1 cellular context compared by ENCODE assay signal in genomic region chr1:25905680-25906643, GRCh38.
TF ChIP-seq lines count a peak whose summit lies in the region.

STMN1 (minus strand) TSS chr1:25906419; CDS start chr1:25904676, 1,743 bp downstream.

TF ChIP-seq in K562, 482 proteins besides CTCF, POLR2A, EP300 and RAD21 (continued from another document and continues in another):
- TF ChIP-seq GMEB1 (CRISPR knock-in tag; IDR thresholded peaks at IDR 0.05) = peak; percentile 67
- TF ChIP-seq, protein P1, sequence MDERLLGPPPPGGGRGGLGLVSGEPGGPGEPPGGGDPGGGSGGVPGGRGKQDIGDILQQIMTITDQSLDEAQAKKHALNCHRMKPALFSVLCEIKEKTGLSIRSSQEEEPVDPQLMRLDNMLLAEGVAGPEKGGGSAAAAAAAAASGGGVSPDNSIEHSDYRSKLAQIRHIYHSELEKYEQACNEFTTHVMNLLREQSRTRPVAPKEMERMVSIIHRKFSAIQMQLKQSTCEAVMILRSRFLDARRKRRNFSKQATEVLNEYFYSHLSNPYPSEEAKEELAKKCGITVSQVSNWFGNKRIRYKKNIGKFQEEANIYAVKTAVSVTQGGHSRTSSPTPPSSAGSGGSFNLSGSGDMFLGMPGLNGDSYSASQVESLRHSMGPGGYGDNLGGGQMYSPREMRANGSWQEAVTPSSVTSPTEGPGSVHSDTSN (CRISPR knock-in tag; IDR thresholded peaks at IDR 0.05; ENCODE audit: low read depth) = no peak
- TF ChIP-seq, protein P1 (tag; conservative IDR thresholded peaks at IDR 0.05; ENCODE audit: low read depth) = no peak
- peak; percentile 94 for TF ChIP-seq POLR2B (IDR thresholded peaks at IDR 0.05; ENCODE audit: low read depth, partially characterized antibody)
- TF ChIP-seq HIVEP1 (CRISPR knock-in tag; IDR thresholded peaks at IDR 0.05) = no peak
- no peak for TF ChIP-seq TRIM25 (IDR thresholded peaks at IDR 0.05; ENCODE audit: borderline replicate concordance)
- no peak for TF ChIP-seq ZNF445 (CRISPR knock-in tag; IDR thresholded peaks at IDR 0.05; ENCODE audit: low read depth)
- TF ChIP-seq CBFA2T2 (conservative IDR thresholded peaks at IDR 0.05) = peak; percentile 95
- TF ChIP-seq KDM1A (IDR thresholded peaks at IDR 0.05) = no peak
- TF ChIP-seq NFE2L1 (tag; IDR thresholded peaks at IDR 0.05; ENCODE audit: borderline replicate concordance, low read depth) = no peak
- no peak for TF ChIP-seq ZNF512 (tag; IDR thresholded peaks at IDR 0.05)
- no peak for TF ChIP-seq E2F4 (CRISPR knock-in tag; IDR thresholded peaks at IDR 0.05; ENCODE audit: low read depth)
- TF ChIP-seq, protein P2, sequence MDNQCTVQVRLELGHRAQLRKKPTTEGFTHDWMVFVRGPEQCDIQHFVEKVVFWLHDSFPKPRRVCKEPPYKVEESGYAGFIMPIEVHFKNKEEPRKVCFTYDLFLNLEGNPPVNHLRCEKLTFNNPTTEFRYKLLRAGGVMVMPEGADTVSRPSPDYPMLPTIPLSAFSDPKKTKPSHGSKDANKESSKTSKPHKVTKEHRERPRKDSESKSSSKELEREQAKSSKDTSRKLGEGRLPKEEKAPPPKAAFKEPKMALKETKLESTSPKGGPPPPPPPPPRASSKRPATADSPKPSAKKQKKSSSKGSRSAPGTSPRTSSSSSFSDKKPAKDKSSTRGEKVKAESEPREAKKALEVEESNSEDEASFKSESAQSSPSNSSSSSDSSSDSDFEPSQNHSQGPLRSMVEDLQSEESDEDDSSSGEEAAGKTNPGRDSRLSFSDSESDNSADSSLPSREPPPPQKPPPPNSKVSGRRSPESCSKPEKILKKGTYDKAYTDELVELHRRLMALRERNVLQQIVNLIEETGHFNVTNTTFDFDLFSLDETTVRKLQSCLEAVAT (IDR thresholded peaks at IDR 0.05) = peak in 1 of 2 experiments; percentile 36; a peak in 2 of 4 replicates
- no peak for TF ChIP-seq ZNF277 (CRISPR knock-in tag; IDR thresholded peaks at IDR 0.05; ENCODE audit: borderline replicate concordance)
- TF ChIP-seq HMGXB4 (CRISPR knock-in tag; IDR thresholded peaks at IDR 0.05) = 0 out of 2 replicates have a peak, but pooled peaks have one; percentile 30
- peak; percentile 60 for TF ChIP-seq NR2C1 (IDR thresholded peaks at IDR 0.05)
- TF ChIP-seq NR2C1 (tag; IDR thresholded peaks at IDR 0.05) = peak; percentile 75
- TF ChIP-seq BRF1 (IDR thresholded peaks at IDR 0.05; ENCODE audit: borderline replicate concordance, extremely low read depth, insufficient read length) = no peak
- TF ChIP-seq FOXK1 (CRISPR knock-in tag; IDR thresholded peaks at IDR 0.05; ENCODE audit: borderline replicate concordance) = no peak
- TF ChIP-seq, protein P3, sequence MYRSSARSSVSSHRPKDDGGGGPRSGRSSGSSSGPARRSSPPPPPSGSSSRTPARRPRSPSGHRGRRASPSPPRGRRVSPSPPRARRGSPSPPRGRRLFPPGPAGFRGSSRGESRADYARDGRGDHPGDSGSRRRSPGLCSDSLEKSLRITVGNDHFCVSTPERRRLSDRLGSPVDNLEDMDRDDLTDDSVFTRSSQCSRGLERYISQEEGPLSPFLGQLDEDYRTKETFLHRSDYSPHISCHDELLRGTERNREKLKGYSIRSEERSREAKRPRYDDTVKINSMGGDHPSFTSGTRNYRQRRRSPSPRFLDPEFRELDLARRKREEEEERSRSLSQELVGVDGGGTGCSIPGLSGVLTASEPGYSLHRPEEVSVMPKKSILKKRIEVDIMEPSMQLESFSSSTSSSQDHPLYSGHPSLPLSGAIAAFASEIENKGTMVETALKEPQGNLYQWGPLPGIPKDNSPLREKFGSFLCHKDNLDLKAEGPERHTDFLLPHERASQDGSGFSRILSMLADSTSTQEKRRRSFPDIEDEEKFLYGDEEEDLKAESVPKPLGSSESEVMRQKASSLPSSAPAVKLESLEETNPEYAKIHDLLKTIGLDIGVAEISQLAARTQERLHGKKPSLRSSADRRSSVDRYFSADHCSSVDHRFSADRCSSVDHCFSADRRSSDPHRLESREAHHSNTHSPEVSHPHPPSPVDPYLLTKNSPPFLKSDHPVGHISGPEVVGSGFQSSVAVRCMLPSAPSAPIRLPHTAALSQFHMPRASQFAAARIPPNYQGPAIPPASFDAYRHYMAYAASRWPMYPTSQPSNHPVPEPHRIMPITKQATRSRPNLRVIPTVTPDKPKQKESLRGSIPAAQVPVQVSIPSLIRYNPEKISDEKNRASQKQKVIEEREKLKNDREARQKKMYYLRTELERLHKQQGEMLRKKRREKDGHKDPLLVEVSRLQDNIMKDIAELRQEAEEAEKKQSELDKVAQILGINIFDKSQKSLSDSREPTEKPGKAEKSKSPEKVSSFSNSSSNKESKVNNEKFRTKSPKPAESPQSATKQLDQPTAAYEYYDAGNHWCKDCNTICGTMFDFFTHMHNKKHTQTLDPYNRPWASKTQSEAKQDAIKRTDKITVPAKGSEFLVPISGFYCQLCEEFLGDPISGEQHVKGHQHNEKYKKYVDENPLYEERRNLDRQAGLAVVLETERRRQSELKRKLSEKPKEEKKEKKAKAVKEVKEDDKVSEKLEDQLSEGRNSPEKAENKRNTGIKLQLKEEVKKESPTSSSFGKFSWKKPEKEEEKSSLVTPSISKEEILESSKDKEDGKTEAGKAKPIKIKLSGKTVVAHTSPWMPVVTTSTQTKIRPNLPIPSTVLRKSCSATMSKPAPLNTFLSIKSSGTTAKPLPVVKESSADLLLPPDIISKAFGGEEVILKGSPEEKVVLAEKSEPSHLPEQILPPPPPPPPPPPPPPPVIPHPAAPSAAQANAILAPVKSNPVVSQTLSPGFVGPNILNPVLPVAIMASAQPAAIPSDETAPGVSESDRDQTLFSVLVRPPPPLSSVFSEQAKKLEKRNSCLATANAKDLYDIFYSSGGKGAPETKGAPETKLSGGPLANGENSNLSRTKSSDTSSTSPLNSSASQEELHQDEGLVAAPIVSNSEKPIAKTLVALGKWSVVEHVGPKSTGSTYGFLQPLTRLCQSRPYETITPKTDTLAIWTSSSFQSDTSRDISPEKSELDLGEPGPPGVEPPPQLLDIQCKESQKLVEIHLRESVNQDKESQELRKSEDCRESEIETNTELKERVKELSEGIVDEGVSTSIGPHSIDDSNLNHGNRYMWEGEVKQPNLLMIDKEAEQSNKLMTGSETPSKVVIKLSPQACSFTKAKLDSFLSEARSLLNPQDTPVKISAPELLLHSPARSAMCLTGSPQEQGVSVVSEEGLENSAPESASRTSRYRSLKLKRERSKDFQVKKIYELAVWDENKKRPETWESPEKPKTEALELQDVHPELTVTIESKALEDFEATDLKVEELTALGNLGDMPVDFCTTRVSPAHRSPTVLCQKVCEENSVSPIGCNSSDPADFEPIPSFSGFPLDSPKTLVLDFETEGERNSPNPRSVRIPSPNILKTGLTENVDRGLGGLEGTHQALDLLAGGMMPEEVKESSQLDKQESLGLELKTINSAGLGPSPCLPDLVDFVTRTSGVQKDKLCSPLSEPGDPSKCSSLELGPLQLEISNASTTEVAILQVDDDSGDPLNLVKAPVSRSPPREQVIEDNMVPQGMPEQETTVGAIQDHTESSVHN (IDR thresholded peaks at IDR 0.05; ENCODE audit: borderline replicate concordance in 1 of 2, low read depth in 1 of 2) = no peak
- no peak for TF ChIP-seq MAFK (IDR thresholded peaks at IDR 0.05; ENCODE audit: low read length)
- TF ChIP-seq TAL1 (IDR thresholded peaks at IDR 0.05) = no peak
- TF ChIP-seq FOSL1 (tag; conservative IDR thresholded peaks at IDR 0.05) = peak; percentile 37; the same call in 1 of the 2 replicates
- TF ChIP-seq, protein P4, sequence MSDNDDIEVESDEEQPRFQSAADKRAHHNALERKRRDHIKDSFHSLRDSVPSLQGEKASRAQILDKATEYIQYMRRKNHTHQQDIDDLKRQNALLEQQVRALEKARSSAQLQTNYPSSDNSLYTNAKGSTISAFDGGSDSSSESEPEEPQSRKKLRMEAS (CRISPR knock-in tag; IDR thresholded peaks at IDR 0.05) = peak; percentile 92
- TF ChIP-seq, protein P5, sequence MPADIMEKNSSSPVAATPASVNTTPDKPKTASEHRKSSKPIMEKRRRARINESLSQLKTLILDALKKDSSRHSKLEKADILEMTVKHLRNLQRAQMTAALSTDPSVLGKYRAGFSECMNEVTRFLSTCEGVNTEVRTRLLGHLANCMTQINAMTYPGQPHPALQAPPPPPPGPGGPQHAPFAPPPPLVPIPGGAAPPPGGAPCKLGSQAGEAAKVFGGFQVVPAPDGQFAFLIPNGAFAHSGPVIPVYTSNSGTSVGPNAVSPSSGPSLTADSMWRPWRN (IDR thresholded peaks at IDR 0.05; ENCODE audit: low read depth) = no peak; the same call in 1 of the 2 replicates
- no peak for TF ChIP-seq CAMTA2 (CRISPR knock-in tag; conservative IDR thresholded peaks at IDR 0.05)
- TF ChIP-seq, protein P6, sequence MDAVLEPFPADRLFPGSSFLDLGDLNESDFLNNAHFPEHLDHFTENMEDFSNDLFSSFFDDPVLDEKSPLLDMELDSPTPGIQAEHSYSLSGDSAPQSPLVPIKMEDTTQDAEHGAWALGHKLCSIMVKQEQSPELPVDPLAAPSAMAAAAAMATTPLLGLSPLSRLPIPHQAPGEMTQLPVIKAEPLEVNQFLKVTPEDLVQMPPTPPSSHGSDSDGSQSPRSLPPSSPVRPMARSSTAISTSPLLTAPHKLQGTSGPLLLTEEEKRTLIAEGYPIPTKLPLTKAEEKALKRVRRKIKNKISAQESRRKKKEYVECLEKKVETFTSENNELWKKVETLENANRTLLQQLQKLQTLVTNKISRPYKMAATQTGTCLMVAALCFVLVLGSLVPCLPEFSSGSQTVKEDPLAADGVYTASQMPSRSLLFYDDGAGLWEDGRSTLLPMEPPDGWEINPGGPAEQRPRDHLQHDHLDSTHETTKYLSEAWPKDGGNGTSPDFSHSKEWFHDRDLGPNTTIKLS (IDR thresholded peaks at IDR 0.05; ENCODE audit: borderline replicate concordance, low read depth) = peak; percentile 46; the same call in 1 of the 2 replicates
